Comparison of ENCODE assay signal across 7 cellular contexts in genomic region chr15:71800835-71801745, GRCh38. TPM values are rescaled to one million over a fixed set of nuclear protein-coding genes. Genes with fewer than 3 reads are reported as not detected.
DNase-seq lines count a peak whose midpoint lies in the region; ATAC-seq, FAIRE-seq and TF ChIP-seq lines count a peak whose summit lies in the region.

No MANE protein-coding gene starts in this region.

- no peak overlapping the region for H2BK20ac ChIP-seq in H1 (ENCODE audit: low read length)

- H2BK12ac ChIP-seq in H1 (ENCODE audit: low read depth, low read length): peak overlapping the region; percentile 50; the same call in 1 of the 2 replicates

- no peak overlapping the region for H2AFZ ChIP-seq in H1 (ENCODE audit: low read length)

- H4K20me1 ChIP-seq in H1 (replicated peaks in 1 of 2; ENCODE audit: control insufficient read depth in 1 of 2, insufficient read depth in 2 of 2, low read length in 2 of 2): no peaks in the 10 kb centered on the region

- H3K14ac ChIP-seq in H1 (ENCODE audit: insufficient read length): no peak overlapping the region

- TF ChIP-seq RAD21 in H1 (IDR thresholded peaks at IDR 0.05 in 1 of 2, conservative IDR thresholded peaks at IDR 0.05 in 1 of 2; ENCODE audit: low read depth in 2 of 2, low read length in 2 of 2): peak; percentile 95 to 98

- 60% methylated on average over 17 of the region's 17 CpGs; no CpG with 5 or more reads in 1 of the 2 experiments for WGBS in H1 (ENCODE audit: extremely low coverage in 1 of 2, insufficient coverage in 1 of 2, insufficient read length in 1 of 2, insufficient replicate concordance in 2 of 2, low coverage in 1 of 2, low lambda C conversion rate in 2 of 2, missing lambda C conversion rate in 1 of 2), 2 experiments
- no CpG with 5 or more reads among the region's 17 CpGs for WGBS in mesendoderm (ENCODE audit: extremely low coverage, insufficient coverage, low lambda C conversion rate)

- H3K9ac ChIP-seq in H1 (replicated peaks in 1 of 4; ENCODE audit: extremely low read depth in 1 of 4, low read depth in 3 of 4, low read length in 3 of 4): no peak overlapping the region
- no peak overlapping the region for H3K9ac ChIP-seq in mesendoderm (ENCODE audit: low read length)

- no peak overlapping the region for H2BK15ac ChIP-seq in H1 (ENCODE audit: low read length)
- no peak overlapping the region for H2BK15ac ChIP-seq in mesendoderm (replicated peaks; ENCODE audit: low read depth)

- H2AK5ac ChIP-seq in H1 (ENCODE audit: low read depth, low read length) (no peak overlapping the region), mesendoderm (ENCODE audit: low read length) (no peak overlapping the region)

- H3K23ac ChIP-seq in H1 (ENCODE audit: insufficient read length) (no peak overlapping the region), mesendoderm (ENCODE audit: low read length) (no peak overlapping the region)

- DNase-seq in EL (peak; percentile 81), HT1080 (ENCODE audit: low read depth) (peak; percentile 75), RKO (ENCODE audit: low spot score) (peak; percentile 61), H1 (ENCODE audit: low read depth in 1 of 2, low spot score in 2 of 2) (peak; percentile 21 to 77), mesendoderm (peak; percentile 76)

- H3K4me3 ChIP-seq in H1 (ENCODE audit: extremely low read depth in 1 of 4, insufficient read depth in 2 of 4, low read depth in 3 of 4, low read length in 4 of 4): no peak overlapping the region
- no peak overlapping the region for H3K4me3 ChIP-seq in mesendoderm (ENCODE audit: low read length)

- no peaks in the 10 kb centered on the region for H3K9me3 ChIP-seq in H1 (ENCODE audit: insufficient read depth in 2 of 2, low read depth in 1 of 2, low read length in 1 of 2)

- ATAC-seq in HG03159 (IDR thresholded peaks at IDR 0.05; ENCODE audit: unreplicated experiment) (no peak), GM21576 (IDR thresholded peaks at IDR 0.05; ENCODE audit: unreplicated experiment) (no peak)

- CTCF ChIA-PET in H1 (lab: Charles Lee; ENCODE audit: partially characterized antibody): interaction anchor here (0.6 to 5.6 kb wide), 77 partner anchors 9 to 1041 kb away, joined by 3 to 67 read pairs (median 4); partner anchors contain the start of gene NR2E3

- FAIRE-seq in H1 (lab: Jason Lieb, UNC): peak; percentile 95

- H3K56ac ChIP-seq in H1 (replicated peaks; ENCODE audit: insufficient read length, low read depth, low read length) (no peak overlapping the region), mesendoderm (ENCODE audit: low read length) (no peak overlapping the region)

- H3K4ac ChIP-seq in H1 (replicated peaks; ENCODE audit: insufficient read length, low read depth, low read length) (no peak overlapping the region), mesendoderm (ENCODE audit: low read depth, low read length) (no peak overlapping the region)

- TF ChIP-seq EP300 in H1 (IDR thresholded peaks at IDR 0.05; ENCODE audit: borderline replicate concordance in 1 of 2, low read depth in 2 of 2, low read length in 2 of 2): no peak; a peak in 1 of 3 replicates

- H3K4me2 ChIP-seq in H1 (ENCODE audit: insufficient read depth in 1 of 2, low read depth in 2 of 2, low read length in 2 of 2) (no peak overlapping the region), mesendoderm (ENCODE audit: low read length) (no peak overlapping the region)

- H4K91ac ChIP-seq in H1 (replicated peaks; ENCODE audit: insufficient read length, low read length): no peak overlapping the region

- no peak overlapping the region for H2BK5ac ChIP-seq in H1 (ENCODE audit: low read depth, low read length)
- H2BK5ac ChIP-seq in mesendoderm (ENCODE audit: low read length): no peak overlapping the region

- no peak overlapping the region for H3K27ac ChIP-seq in H1 (ENCODE audit: low read depth, low read length)
- H3K27ac ChIP-seq in mesendoderm (ENCODE audit: low read depth, low read length): no peak overlapping the region

- H3K18ac ChIP-seq in H1 (ENCODE audit: extremely low read depth, low read length) (no peak overlapping the region), mesendoderm (ENCODE audit: low read length) (no peak overlapping the region)

- no peaks in the 10 kb centered on the region for H3K79me1 ChIP-seq in H1 (ENCODE audit: low read depth, low read length)
- H3K79me1 ChIP-seq in mesendoderm (ENCODE audit: low read length): no peaks in the 10 kb centered on the region

- TF ChIP-seq CTCF in H1 (IDR thresholded peaks at IDR 0.05; ENCODE audit: control extremely low read depth in 1 of 3, insufficient read depth in 1 of 3, low read depth in 1 of 3, low read length in 3 of 3): peak in 2 of 3 experiments; percentile 84 to 86; a peak in 3 of 4 replicates

- H3K79me2 ChIP-seq in H1 (ENCODE audit: control insufficient read depth in 1 of 2, insufficient read depth in 2 of 2, low read length in 2 of 2) (no peaks in the 10 kb centered on the region), mesendoderm (ENCODE audit: control insufficient read depth, insufficient read depth, low read length) (no peaks in the 10 kb centered on the region)

- no peak for TF ChIP-seq POLR2A in H1 (IDR thresholded peaks at IDR 0.05; ENCODE audit: control extremely low read depth in 1 of 2, low read depth in 2 of 2, low read length in 2 of 2)

- H2BK120ac ChIP-seq in H1 (replicated peaks; ENCODE audit: low read depth, low read length) (no peak overlapping the region), mesendoderm (ENCODE audit: low read depth, low read length) (no peak overlapping the region)

- H4K8ac ChIP-seq in H1 (ENCODE audit: extremely low read depth, insufficient read depth, low read length): no peak overlapping the region
- no peak overlapping the region for H4K8ac ChIP-seq in mesendoderm (ENCODE audit: low read depth, low read length)

- H3K4me1 ChIP-seq in H1 (replicated peaks in 1 of 4; ENCODE audit: control insufficient read depth in 3 of 4, insufficient read depth in 4 of 4, low read length in 3 of 4) (peaks cover 0 to 4% (median 1%) of the 10 kb centered on the region in 4 experiments; a peak in 3 of 7 replicates), mesendoderm (ENCODE audit: control insufficient read depth, low read depth, low read length) (no peaks in the 10 kb centered on the region)

- no peak overlapping the region for H4K5ac ChIP-seq in H1 (ENCODE audit: insufficient read length, low read depth, low read length)
- H4K5ac ChIP-seq in mesendoderm (ENCODE audit: low read length): no peak overlapping the region

- H3K36me3 ChIP-seq in H1 (ENCODE audit: control insufficient read depth in 2 of 4, insufficient read depth in 4 of 4, low read length in 3 of 4) (no peaks in the 10 kb centered on the region), mesendoderm (ENCODE audit: control insufficient read depth, insufficient read depth, low read length) (no peaks in the 10 kb centered on the region)

- H3K27me3 ChIP-seq in H1 (replicated peaks in 1 of 4; ENCODE audit: control insufficient read depth in 3 of 4, extremely low read depth in 1 of 4, insufficient read depth in 3 of 4, low read length in 3 of 4): no peaks in the 10 kb centered on the region
- H3K27me3 ChIP-seq in mesendoderm (ENCODE audit: insufficient read depth, low read length, poor library complexity): no peaks in the 10 kb centered on the region

- no peaks in the 10 kb centered on the region for H3K23me2 ChIP-seq in H1 (ENCODE audit: low read depth, low read length)

- POLR2A ChIA-PET in H1 (lab: Charles Lee; ENCODE audit: partially characterized antibody): interaction anchor here (1.0 kb wide), 1 partner anchor 415 kb away, joined by 4 read pairs; no protein-coding TSS in a partner anchor

TF ChIP-seq in H1, 55 proteins besides CTCF, POLR2A, EP300 and RAD21:
- TF ChIP-seq CHD2 (IDR thresholded peaks at IDR 0.05; ENCODE audit: low read length) (0 out of 2 replicates have a peak, but pooled peaks have one; percentile 52), POLR2AphosphoS5 (IDR thresholded peaks at IDR 0.05; ENCODE audit: low read depth, low read length) (no peak), NANOG (IDR thresholded peaks at IDR 0.05; ENCODE audit: insufficient read depth, low read depth, low read length, poor library complexity, severe bottlenecking) (no peak)

RNA-seq across cellular contexts. Expression of gene NR2E3, which starts 9.3 kb away (rescaled TPM):
- not detected in 2 replicates for total RNA-seq in HT1080 (2014; rRNA removed; shearing (Covaris generic))
- polyA plus RNA-seq in HT1080 (2015; cell fraction: cytosol; rRNA removed): 0.03 TPM in 1 of 2 replicates, not detected in the other
- 0.27 and 0.40 TPM in 2 replicates for polyA plus RNA-seq in HT1080 (2015; cell fraction: nucleus; rRNA removed)
- total RNA-seq in H1 (2021; fragmentation: NEBNext Ultra II Directional; extraction: Animal tissue kit (Norgen Biotek cat#: 25700)): 0.40 and 0.56 TPM in 2 replicates
- 0.67 and 0.80 TPM in 2 replicates for polyA plus RNA-seq in H1 (2011; rRNA removed)
- 0.69 TPM for polyA plus RNA-seq in H1 (2011; cell fraction: cytosol; rRNA removed)
- polyA plus RNA-seq in H1 (2011; cell fraction: nucleus; rRNA removed): 4.3 TPM
- polyA plus RNA-seq in H1 (2012, experiment 1 of 2): 0.76 to 1.2 TPM (median 0.99 TPM) in 4 replicates
- 0.10 TPM for polyA plus RNA-seq in H1 (2012, experiment 2 of 2)
- polyA plus RNA-seq in H1 (2013, experiment 1 of 2): 0.53 TPM
- polyA plus RNA-seq in H1 (2013, experiment 2 of 2): 0.42 TPM
- 0.66 and 0.73 TPM in 2 replicates for polyA minus RNA-seq in H1 (2011; rRNA and poly(A)+ RNA removed)
- polyA minus RNA-seq in H1 (2011; cell fraction: cytosol; rRNA and poly(A)+ RNA removed): 0.51 TPM
- 2.3 TPM for polyA minus RNA-seq in H1 (2011; cell fraction: nucleus; rRNA and poly(A)+ RNA removed)
- polyA plus RNA-seq in mesendoderm (2013, experiment 1 of 2): 0.11 TPM
- 0.08 TPM for polyA plus RNA-seq in mesendoderm (2013, experiment 2 of 2)
